In the genomic region with DNA sequence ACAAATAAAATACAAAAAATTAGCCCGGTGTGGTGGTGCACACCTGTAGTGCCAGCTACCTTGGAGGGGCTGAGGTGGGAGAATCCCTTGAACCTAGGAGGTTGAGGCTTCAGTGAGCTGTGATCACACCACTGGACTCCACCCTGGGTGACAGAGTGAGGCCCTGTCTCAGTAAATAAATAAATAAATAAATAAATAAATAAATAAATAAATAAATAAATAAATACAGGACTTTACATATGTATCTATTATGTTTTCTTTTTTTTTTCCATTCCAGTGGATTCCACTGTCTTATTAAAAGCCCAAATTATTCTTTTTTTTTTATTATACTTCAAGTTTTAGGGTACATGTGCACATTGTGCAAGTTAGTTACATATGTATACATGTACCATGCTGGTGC, we compare ENCODE assay signal across 28 cellular contexts. TPM values are rescaled to one million over a fixed set of nuclear protein-coding genes. Genes with fewer than 3 reads are reported as not detected.
"Had no signal": no experiment of that assay in that cellular context is flagged by ENCODE, and none has a peak within 500 bp of the region (broad histone marks: within the 10 kb centered on the region; RNA-seq: fewer than 3 reads in every experiment).

No MANE protein-coding gene starts in this region.

- FAIRE-seq: colon, endometrium, endothelial cell of umbilical vein, frontal cortex had no signal

- ATAC-seq: effector memory CD8-positive, alpha-beta T cell; esophagus mucosa; foreskin keratinocyte; gastrocnemius medialis; gastroesophageal sphincter; heart left ventricle; heart right ventricle had no signal

- H3K4me3 ChIP-seq: colonic mucosa, coronary artery, dorsolateral prefrontal cortex, esophagus muscularis mucosa, esophagus squamous epithelium, gastrocnemius medialis, gastroesophageal sphincter, heart left ventricle, heart right ventricle had no signal

- H3K36me3 ChIP-seq: colonic mucosa, esophagus muscularis mucosa, esophagus squamous epithelium, gastrocnemius medialis, gastroesophageal sphincter, heart left ventricle, heart right ventricle had no signal

- DNase-seq: colonic mucosa; cortex of kidney; dermis blood vessel endothelial cell; dorsolateral prefrontal cortex; effector CD4-positive, alpha-beta T cell; effector CD8-positive, alpha-beta T cell; effector memory CD4-positive, alpha-beta T cell; effector memory CD8-positive, alpha-beta T cell; endodermal cell; erythroblast; esophagus squamous epithelium; foreskin fibroblast; foreskin keratinocyte; foreskin melanocyte; gastrocnemius medialis; glutamatergic neuron; head of caudate nucleus; heart left ventricle; heart right ventricle had no signal

- H3K4me1 ChIP-seq: colonic mucosa, esophagus squamous epithelium, foreskin keratinocyte, gastrocnemius medialis, heart left ventricle had no signal

- H3K9me3 ChIP-seq: colonic mucosa, esophagus muscularis mucosa, esophagus squamous epithelium, gastrocnemius medialis, gastroesophageal sphincter, heart left ventricle, heart right ventricle had no signal

- H3K27ac ChIP-seq: colonic mucosa, coronary artery, dorsolateral prefrontal cortex, epithelial cell of prostate, esophagus muscularis mucosa, esophagus squamous epithelium, foreskin keratinocyte, gastrocnemius medialis, gastroesophageal sphincter, heart left ventricle, heart right ventricle had no signal

RNA-seq across cellular contexts. Expression of a gene that starts 41.1 kb away (rescaled TPM):
- polyA plus RNA-seq: endothelial cell of umbilical vein had no signal
